ENCODE assay signal across 8 cellular contexts in the genomic region with DNA sequence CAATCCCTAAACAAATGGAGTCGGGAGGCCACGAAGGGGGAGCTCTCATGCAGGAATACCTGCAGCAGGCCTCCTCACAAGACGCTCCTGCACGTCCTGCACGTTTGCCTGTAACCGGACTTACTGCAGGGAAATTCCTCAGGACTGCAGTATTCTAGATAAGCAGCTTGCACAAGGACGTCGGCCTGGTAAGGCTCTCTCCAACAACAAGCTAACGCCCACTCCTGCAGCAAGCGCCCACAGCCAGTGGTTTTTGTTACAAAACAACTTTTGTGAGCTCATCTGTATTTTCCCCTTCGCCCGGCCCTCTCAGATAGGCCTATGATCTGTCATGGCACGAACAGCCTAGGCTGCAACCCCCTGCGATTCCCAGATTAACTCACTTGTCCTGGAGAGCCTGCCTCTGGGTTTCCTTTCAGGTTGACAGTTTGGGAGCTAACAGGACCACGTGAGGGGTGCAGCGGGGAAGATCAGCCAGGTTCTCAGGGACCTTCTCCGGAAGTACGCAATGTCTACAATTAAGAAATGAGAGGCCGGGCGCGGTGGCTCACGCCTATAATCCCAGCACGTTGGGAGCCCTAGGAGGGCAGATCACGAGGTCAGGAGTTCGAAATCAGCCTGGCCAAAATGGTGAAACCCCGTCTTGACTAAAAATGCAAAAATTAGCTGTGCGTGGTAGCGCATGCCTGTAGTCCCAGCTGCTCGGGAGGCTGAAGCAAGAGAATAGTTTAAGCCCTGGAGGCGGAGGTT. TPM values are rescaled to one million over a fixed set of nuclear protein-coding genes. Genes with fewer than 3 reads are reported as not detected.
DNase-seq lines count a peak whose midpoint lies in the region; ATAC-seq and TF ChIP-seq lines count a peak whose summit lies in the region.

No MANE protein-coding gene starts in this region.

- peaks cover 25% of the 10 kb centered on the region for H3K4me1 Mint-ChIP-seq in T-helper 17 cell

- peak overlapping the region; percentile 100 for H3K27ac Mint-ChIP-seq in T-helper 17 cell

- intact Hi-C loops in Right ventricle myocardium inferior (cut with DNase I) (no loop called here), cardiac septum (cut with DNase I) (loop anchor here (2.0 kb wide), 1 partner anchor 40 kb away; the partner anchor contains the start of gene SSU72)

- peak overlapping the region; percentile 92 to 95 for H3K4me3 ChIP-seq in cardiac fibroblast (replicated peaks in 1 of 2; ENCODE audit: low read depth in 2 of 2, low read length in 2 of 2)

- TF ChIP-seq CTCF in cardiac fibroblast (IDR thresholded peaks at IDR 0.05; ENCODE audit: low read depth, low read length): no peak

- no peaks in the 10 kb centered on the region for H3K36me3 Mint-ChIP-seq in T-helper 17 cell (ENCODE audit: low read depth)

- H3K27me3 ChIP-seq in layer of hippocampus (ENCODE audit: control insufficient read depth, insufficient read depth, low read length): no peaks in the 10 kb centered on the region

- H3K27me3 Mint-ChIP-seq in T-helper 17 cell: no peaks in the 10 kb centered on the region

- DNase-seq in Right ventricle myocardium inferior (ENCODE audit: missing footprints) (peak; percentile 63), cardiac septum (ENCODE audit: low spot score) (no peak), T-helper 17 cell (peak in 2 of 3 donors; percentile 37 to 49), cardiac fibroblast (ENCODE audit: low read depth in 2 of 2) (peak; percentile 85 to 93), kidney glomerular epithelial cell (lab: John Stamatoyannopoulos, UW) (no peak)
- peak; percentile 60 for DNase-seq in stimulated activated CD4-positive, alpha-beta T cell treated with anti-CD3 and anti-CD28 coated beads, Interleukin-2, amount 100 ng/mL, for 4 hours (ENCODE audit: low read depth)
- no peak for DNase-seq in NK-92 treated with Interleukin-12 subunit alpha and Interleukin-12 subunit beta, amount 100 ng/mL, for 24 hours (lab: John Stamatoyannopoulos, UW)

- H3K9me3 ChIP-seq in T-helper 17 cell (ENCODE audit: control insufficient read depth, low read length, poor library complexity, severe bottlenecking): no peaks in the 10 kb centered on the region

- H3K27ac ChIP-seq in layer of hippocampus (ENCODE audit: low read depth, low read length): peak overlapping the region; percentile 100

- ATAC-seq in Right ventricle myocardium inferior (no peak), T-helper 17 cell (peak; percentile 35)

- peak overlapping the region; percentile 98 for H3K4me3 Mint-ChIP-seq in T-helper 17 cell

RNA-seq across cellular contexts. Expression of gene MIB2, which starts 0.9 kb away (rescaled TPM):
- total RNA-seq in Right ventricle myocardium inferior: 103 TPM
- total RNA-seq in cardiac septum: 82.4 TPM
- total RNA-seq in T-helper 17 cell: 10 to 100 TPM; 42.0 to 50.0 TPM

RNA-seq across cellular contexts. Expression of gene FNDC10, which starts 14.4 kb away (rescaled TPM):
- total RNA-seq in Right ventricle myocardium inferior (3.0 TPM), cardiac septum (1.7 TPM), T-helper 17 cell (1 to 10 TPM; 3.3 to 3.4 TPM)

RNA-seq across cellular contexts. Expression of gene MMP23B, which starts 17.6 kb away (rescaled TPM):
- total RNA-seq in Right ventricle myocardium inferior (36.2 TPM), cardiac septum (60.2 TPM), T-helper 17 cell (1 to 10 TPM; 3.9 to 4.2 TPM)

RNA-seq across cellular contexts. Expression of gene SSU72, which starts 39.7 kb away (rescaled TPM):
- total RNA-seq in Right ventricle myocardium inferior (116 TPM), cardiac septum (90.7 TPM), T-helper 17 cell (100 to 1,000 TPM in 1 of 2 donors, 10 to 100 TPM in 1; 99.3 to 103 TPM)

RNA-seq across cellular contexts. Expression of gene CDK11B, which starts 44.4 kb away (rescaled TPM):
- total RNA-seq in Right ventricle myocardium inferior: 24.0 TPM
- 30.4 TPM for total RNA-seq in cardiac septum
- 10 to 100 TPM; 43.9 to 49.8 TPM for total RNA-seq in T-helper 17 cell

Comparison
In these comparisons a context has a peak if more than half of its experiments do, and no peak if none do; other contexts are left out.
1. DNase-seq: peak in Right ventricle myocardium inferior (single experiment), T-helper 17 cell (2 of 3), cardiac fibroblast (2 of 2) and stimulated activated CD4-positive, alpha-beta T cell treated with anti-CD3 and anti-CD28 coated beads, Interleukin-2, amount 100 ng/mL, for 4 hours (single experiment); none in cardiac septum (single experiment), NK-92 treated with Interleukin-12 subunit alpha and Interleukin-12 subunit beta, amount 100 ng/mL, for 24 hours (single experiment) and kidney glomerular epithelial cell (single experiment).